ENCODE assay signal across 1 cellular context in the genomic region with DNA sequence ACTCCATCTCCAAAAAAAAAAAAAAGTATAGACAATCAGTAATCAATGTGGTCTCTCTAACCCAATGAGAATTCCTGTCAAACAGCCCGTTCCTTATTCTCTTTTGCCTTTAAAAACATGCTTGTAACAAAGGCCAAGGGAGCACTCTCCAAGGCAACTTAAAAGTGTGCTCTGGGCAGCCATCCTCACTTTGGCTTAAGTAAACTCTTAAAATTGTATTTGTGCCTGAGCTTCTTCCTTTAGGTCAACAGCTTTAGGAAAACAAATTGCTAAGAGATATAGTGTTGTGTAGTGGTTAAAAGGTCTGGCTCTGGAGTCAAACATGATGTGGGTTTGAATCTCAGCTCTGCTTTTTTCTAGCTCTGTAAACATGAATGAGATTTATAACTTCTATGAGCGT.
TF ChIP-seq lines count a peak whose summit lies in the region.

No MANE protein-coding gene starts in this region.

TF ChIP-seq in HepG2, 621 proteins besides CTCF, POLR2A, EP300 and RAD21:
- no peak for TF ChIP-seq MBD4 (IDR thresholded peaks at IDR 0.05; ENCODE audit: borderline replicate concordance, low read length)
- TF ChIP-seq ZNF614 (CRISPR knock-in tag; IDR thresholded peaks at IDR 0.05; ENCODE audit: borderline replicate concordance), result no peak
- TF ChIP-seq ZNF570 (CRISPR knock-in tag; IDR thresholded peaks at IDR 0.05; ENCODE audit: borderline replicate concordance), result no peak
- no peak for TF ChIP-seq ZMYM4 (CRISPR knock-in tag; IDR thresholded peaks at IDR 0.05)
- no peak for TF ChIP-seq SRF (IDR thresholded peaks at IDR 0.05; ENCODE audit: low read depth, low read length)
- TF ChIP-seq, protein P1, sequence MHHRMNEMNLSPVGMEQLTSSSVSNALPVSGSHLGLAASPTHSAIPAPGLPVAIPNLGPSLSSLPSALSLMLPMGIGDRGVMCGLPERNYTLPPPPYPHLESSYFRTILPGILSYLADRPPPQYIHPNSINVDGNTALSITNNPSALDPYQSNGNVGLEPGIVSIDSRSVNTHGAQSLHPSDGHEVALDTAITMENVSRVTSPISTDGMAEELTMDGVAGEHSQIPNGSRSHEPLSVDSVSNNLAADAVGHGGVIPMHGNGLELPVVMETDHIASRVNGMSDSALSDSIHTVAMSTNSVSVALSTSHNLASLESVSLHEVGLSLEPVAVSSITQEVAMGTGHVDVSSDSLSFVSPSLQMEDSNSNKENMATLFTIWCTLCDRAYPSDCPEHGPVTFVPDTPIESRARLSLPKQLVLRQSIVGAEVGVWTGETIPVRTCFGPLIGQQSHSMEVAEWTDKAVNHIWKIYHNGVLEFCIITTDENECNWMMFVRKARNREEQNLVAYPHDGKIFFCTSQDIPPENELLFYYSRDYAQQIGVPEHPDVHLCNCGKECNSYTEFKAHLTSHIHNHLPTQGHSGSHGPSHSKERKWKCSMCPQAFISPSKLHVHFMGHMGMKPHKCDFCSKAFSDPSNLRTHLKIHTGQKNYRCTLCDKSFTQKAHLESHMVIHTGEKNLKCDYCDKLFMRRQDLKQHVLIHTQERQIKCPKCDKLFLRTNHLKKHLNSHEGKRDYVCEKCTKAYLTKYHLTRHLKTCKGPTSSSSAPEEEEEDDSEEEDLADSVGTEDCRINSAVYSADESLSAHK (CRISPR knock-in tag; IDR thresholded peaks at IDR 0.05; ENCODE audit: borderline replicate concordance), result no peak
- TF ChIP-seq, protein P2, sequence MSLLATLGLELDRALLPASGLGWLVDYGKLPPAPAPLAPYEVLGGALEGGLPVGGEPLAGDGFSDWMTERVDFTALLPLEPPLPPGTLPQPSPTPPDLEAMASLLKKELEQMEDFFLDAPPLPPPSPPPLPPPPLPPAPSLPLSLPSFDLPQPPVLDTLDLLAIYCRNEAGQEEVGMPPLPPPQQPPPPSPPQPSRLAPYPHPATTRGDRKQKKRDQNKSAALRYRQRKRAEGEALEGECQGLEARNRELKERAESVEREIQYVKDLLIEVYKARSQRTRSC (CRISPR knock-in tag; IDR thresholded peaks at IDR 0.05; ENCODE audit: low read depth), result no peak
- no peak for TF ChIP-seq ZFYVE20 (CRISPR knock-in tag; IDR thresholded peaks at IDR 0.05; ENCODE audit: borderline replicate concordance, low read depth)
- TF ChIP-seq CHD4 (IDR thresholded peaks at IDR 0.05; ENCODE audit: borderline replicate concordance, low read length), result no peak
- no peak for TF ChIP-seq HMGA1 (CRISPR knock-in tag; conservative IDR thresholded peaks at IDR 0.05)
- TF ChIP-seq KMT2A (CRISPR knock-in tag; IDR thresholded peaks at IDR 0.05), result no peak
- TF ChIP-seq ZNF589 (CRISPR knock-in tag; conservative IDR thresholded peaks at IDR 0.05), result no peak
